24 cellular contexts compared by ENCODE assay signal in genomic region chr6:167398214-167399050, GRCh38.
"Had no signal": no experiment of that assay in that cellular context is flagged by ENCODE, and none has a peak within 500 bp of the region (broad histone marks: within the 10 kb centered on the region; RNA-seq: fewer than 3 reads in every experiment).

No MANE protein-coding gene starts in this region.

- H3K4me3 ChIP-seq: adrenal gland, breast epithelium, left lung, right atrium auricular region had no signal

- ATAC-seq: activated naive CD4-positive, alpha-beta T cell treated with anti-CD3 and anti-CD28 coated beads, Interleukin-2, amount 50 U/mL, for 72 hours; left lung; stimulated activated memory B cell treated with anti-CD40 and anti-IgM and Interleukin-4, amounts not matched to agents 10 μg/mL and 1 μg/mL and 100 μg/mL, for 72 hours had no signal

- H3K36me3 ChIP-seq: adrenal gland, breast epithelium, left lung, right atrium auricular region had no signal

- FAIRE-seq: astrocyte, keratinocyte had no signal

- H3K4me3 Mint-ChIP-seq: activated T-helper 1 cell treated with anti-CD3 and anti-CD28 coated beads, Interleukin-12 subunit alpha, Interleukin-12 subunit beta, Interleukin-2, Interleukin-4 antibody, amounts not matched to agents 30 ng/mL and 10 ng/mL and 1 ng/mL, durations not matched to agents 14 hours and 24 hours and 36 hours; dendritic cell treated with granulocyte-macrophage colony-stimulating factor and Interleukin-4, amounts not matched to agents 40 ng/mL and 50 ng/mL, for 4 days; nephron progenitor cell; stimulated activated memory B cell treated with anti-CD40 and anti-IgM and Interleukin-4, amounts not matched to agents 10 μg/mL and 1 μg/mL and 100 μg/mL, for 72 hours had no signal

- H3K4me1 Mint-ChIP-seq: stimulated activated memory B cell treated with anti-CD40 and anti-IgM and Interleukin-4, amounts not matched to agents 10 μg/mL and 1 μg/mL and 100 μg/mL, for 72 hours had no signal

- H3K4me1 ChIP-seq: adrenal gland, breast epithelium, left lung, right atrium auricular region had no signal

- H3K9me3 ChIP-seq: adrenal gland, breast epithelium, left lung, right atrium auricular region had no signal

- H3K27ac ChIP-seq: adrenal gland, breast epithelium, left lung, right atrium auricular region, VCaP had no signal

- H3K36me3 Mint-ChIP-seq: activated naive CD4-positive, alpha-beta T cell treated with anti-CD3 and anti-CD28 coated beads, Interleukin-2, amount 50 U/mL, for 72 hours; stimulated activated memory B cell treated with anti-CD40 and anti-IgM and Interleukin-4, amounts not matched to agents 10 μg/mL and 1 μg/mL and 100 μg/mL, for 72 hours had no signal

- H3K27me3 ChIP-seq: adrenal gland, breast epithelium, left lung, right atrium auricular region had no signal

- H3K9me3 Mint-ChIP-seq: activated naive CD4-positive, alpha-beta T cell treated with anti-CD3 and anti-CD28 coated beads, Interleukin-2, amount 50 U/mL, for 72 hours; activated T-helper 1 cell treated with anti-CD3 and anti-CD28 coated beads, Interleukin-12 subunit alpha, Interleukin-12 subunit beta, Interleukin-2, Interleukin-4 antibody, amounts not matched to agents 30 ng/mL and 10 ng/mL and 1 ng/mL, durations not matched to agents 14 hours and 24 hours and 36 hours; dendritic cell treated with granulocyte-macrophage colony-stimulating factor and Interleukin-4, amounts not matched to agents 40 ng/mL and 50 ng/mL, for 4 days; nephron progenitor cell; stimulated activated memory B cell treated with anti-CD40 and anti-IgM and Interleukin-4, amounts not matched to agents 10 μg/mL and 1 μg/mL and 100 μg/mL, for 72 hours had no signal

- DNase-seq: activated CD4-positive, alpha-beta T cell treated with anti-CD3 and anti-CD28 coated beads for 1 hour; activated CD4-positive, alpha-beta T cell treated with anti-CD3 and anti-CD28 coated beads, Interleukin-2, amount 50 U/mL, for 48 hours; activated gamma-delta T cell treated with Interleukin-2 at 50 U/mL for 16 hours; activated T-cell treated with anti-CD3 and anti-CD28 coated beads for 4 hours; adrenal gland; effector memory CD4-positive, alpha-beta T cell; glutamatergic neuron; hypothalamus; mammary epithelial cell; midbrain; nephron progenitor cell; stimulated activated CD4-positive, alpha-beta T cell treated with anti-CD3 and anti-CD28 coated beads, Interleukin-4, amount 100 ng/mL, for 24 hours; T-helper 2 cell had no signal

- H3K27ac Mint-ChIP-seq: activated naive CD4-positive, alpha-beta T cell treated with anti-CD3 and anti-CD28 coated beads, Interleukin-2, amount 50 U/mL, for 72 hours; activated T-helper 1 cell treated with anti-CD3 and anti-CD28 coated beads, Interleukin-12 subunit alpha, Interleukin-12 subunit beta, Interleukin-2, Interleukin-4 antibody, amounts not matched to agents 30 ng/mL and 10 ng/mL and 1 ng/mL, durations not matched to agents 14 hours and 24 hours and 36 hours; dendritic cell treated with granulocyte-macrophage colony-stimulating factor and Interleukin-4, amounts not matched to agents 40 ng/mL and 50 ng/mL, for 4 days; nephron progenitor cell; progenitor cell of endocrine pancreas; stimulated activated memory B cell treated with anti-CD40 and anti-IgM and Interleukin-4, amounts not matched to agents 10 μg/mL and 1 μg/mL and 100 μg/mL, for 72 hours had no signal
